ENCODE assay signal across 17 cellular contexts in the genomic region with DNA sequence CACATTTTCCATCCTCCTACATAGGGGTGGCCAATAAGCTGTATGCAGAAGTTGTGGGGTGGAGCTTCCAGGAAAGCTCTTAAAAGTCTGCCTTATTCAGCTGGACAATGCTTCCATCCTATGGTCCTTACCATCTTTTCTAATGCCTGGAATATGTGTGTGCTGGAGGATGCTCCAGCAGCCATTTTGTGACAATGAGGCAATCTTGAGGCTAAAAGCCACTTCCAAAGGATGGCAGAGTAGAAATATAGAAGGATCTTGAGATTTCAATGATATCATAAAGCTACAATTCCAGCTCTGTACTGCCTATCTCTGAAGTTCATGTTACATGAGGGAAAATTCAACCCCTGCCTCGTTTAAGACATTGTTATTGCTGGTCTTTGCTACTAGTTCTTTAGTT.
DNase-seq lines count a peak whose midpoint lies in the region; ATAC-seq and TF ChIP-seq lines count a peak whose summit lies in the region.
"Had no signal": no experiment of that assay in that cellular context is flagged by ENCODE, and none has a peak within 500 bp of the region (broad histone marks: within the 10 kb centered on the region; RNA-seq: fewer than 3 reads in every experiment).

No MANE protein-coding gene starts in this region.

- H3K27ac Mint-ChIP-seq in activated naive CD4-positive, alpha-beta T cell treated with anti-CD3 and anti-CD28 coated beads for 36 hours = peak overlapping the region; percentile 0
- H3K27ac Mint-ChIP-seq in activated naive CD4-positive, alpha-beta T cell treated with anti-CD3 and anti-CD28 coated beads, Interleukin-2, amount 10 ng/mL, durations not matched to agents 7 days and 5 days = no peak overlapping the region
- H3K27ac Mint-ChIP-seq in T-helper 17 cell (peak overlapping the region; percentile 67), endothelial cell (ENCODE audit: unreplicated experiment) (peak overlapping the region; percentile 11)
- peak overlapping the region; percentile 92 for H3K27ac Mint-ChIP-seq in activated T-helper 2 cell treated with anti-CD3 and anti-CD28 coated beads, Interferon-gamma antibody, Interleukin-2, Interleukin-4, amounts not matched to agents 10 μg/mL and 5 μg/mL and 100 μg/mL, durations not matched to agents 14 hours and 24 hours and 36 hours
- H3K27ac Mint-ChIP-seq: B cell had no signal

- intact Hi-C loops in activated naive CD4-positive, alpha-beta T cell treated with anti-CD3 and anti-CD28 coated beads for 36 hours (cut with micrococcal nuclease) = loop anchor here (1.0 to 5.0 kb wide), 4 partner anchors 84 to 1526 kb away; partner anchors contain the start of genes DEPDC4, SCYL2 and SLC25A3
- intact Hi-C loops in activated T-helper 2 cell treated with anti-CD3 and anti-CD28 coated beads, Interferon-gamma antibody, Interleukin-2, Interleukin-4, amounts not matched to agents 10 μg/mL and 5 μg/mL and 100 μg/mL, durations not matched to agents 14 hours and 24 hours and 36 hours (cut with micrococcal nuclease) = loop anchor here (1.0 to 5.0 kb wide), 5 partner anchors 14 to 238 kb away; partner anchors contain the start of genes APAF1, IKBIP and SLC25A3

- peaks cover 21% of the 10 kb centered on the region for H3K4me1 Mint-ChIP-seq in activated naive CD4-positive, alpha-beta T cell treated with anti-CD3 and anti-CD28 coated beads for 36 hours (ENCODE audit: low read depth)
- peaks cover 6% of the 10 kb centered on the region for H3K4me1 Mint-ChIP-seq in activated naive CD4-positive, alpha-beta T cell treated with anti-CD3 and anti-CD28 coated beads, Interleukin-2, amount 10 ng/mL, durations not matched to agents 7 days and 5 days
- H3K4me1 Mint-ChIP-seq in T-helper 17 cell = peaks cover 21% of the 10 kb centered on the region
- peaks cover 65% of the 10 kb centered on the region for H3K4me1 Mint-ChIP-seq in activated T-helper 2 cell treated with anti-CD3 and anti-CD28 coated beads, Interferon-gamma antibody, Interleukin-2, Interleukin-4, amounts not matched to agents 10 μg/mL and 5 μg/mL and 100 μg/mL, durations not matched to agents 14 hours and 24 hours and 36 hours (ENCODE audit: low read depth)
- no peaks in the 10 kb centered on the region for H3K4me1 Mint-ChIP-seq in endothelial cell (ENCODE audit: unreplicated experiment)

- H3K9me3 ChIP-seq in T-helper 17 cell (ENCODE audit: control insufficient read depth, low read length, poor library complexity, severe bottlenecking) = no peaks in the 10 kb centered on the region
- H3K9me3 ChIP-seq: Peyer's patch had no signal

- H3K36me3 Mint-ChIP-seq in activated naive CD4-positive, alpha-beta T cell treated with anti-CD3 and anti-CD28 coated beads for 36 hours (ENCODE audit: low read depth) = peaks cover 2% of the 10 kb centered on the region
- H3K36me3 Mint-ChIP-seq in activated naive CD4-positive, alpha-beta T cell treated with anti-CD3 and anti-CD28 coated beads, Interleukin-2, amount 10 ng/mL, durations not matched to agents 7 days and 5 days = peaks cover 3% of the 10 kb centered on the region
- H3K36me3 Mint-ChIP-seq in T-helper 17 cell (ENCODE audit: low read depth) (peaks cover 5% of the 10 kb centered on the region), endothelial cell (ENCODE audit: low read depth, unreplicated experiment) (peaks cover 5% of the 10 kb centered on the region)
- peaks cover 5% of the 10 kb centered on the region for H3K36me3 Mint-ChIP-seq in activated T-helper 2 cell treated with anti-CD3 and anti-CD28 coated beads, Interferon-gamma antibody, Interleukin-2, Interleukin-4, amounts not matched to agents 10 μg/mL and 5 μg/mL and 100 μg/mL, durations not matched to agents 14 hours and 24 hours and 36 hours (ENCODE audit: low read depth)

- no peaks in the 10 kb centered on the region for H3K9me3 Mint-ChIP-seq in activated naive CD4-positive, alpha-beta T cell treated with anti-CD3 and anti-CD28 coated beads for 36 hours
- no peaks in the 10 kb centered on the region for H3K9me3 Mint-ChIP-seq in activated naive CD4-positive, alpha-beta T cell treated with anti-CD3 and anti-CD28 coated beads, Interleukin-2, amount 10 ng/mL, durations not matched to agents 7 days and 5 days
- H3K9me3 Mint-ChIP-seq in activated T-helper 2 cell treated with anti-CD3 and anti-CD28 coated beads, Interferon-gamma antibody, Interleukin-2, Interleukin-4, amounts not matched to agents 10 μg/mL and 5 μg/mL and 100 μg/mL, durations not matched to agents 14 hours and 24 hours and 36 hours = no peaks in the 10 kb centered on the region
- no peaks in the 10 kb centered on the region for H3K9me3 Mint-ChIP-seq in endothelial cell (ENCODE audit: unreplicated experiment)

- DNase-seq in activated naive CD4-positive, alpha-beta T cell treated with anti-CD3 and anti-CD28 coated beads for 36 hours = no peak
- no peak for DNase-seq in activated naive CD4-positive, alpha-beta T cell treated with anti-CD3 and anti-CD28 coated beads, Interleukin-2, amount 10 ng/mL, durations not matched to agents 7 days and 5 days
- DNase-seq in T-helper 17 cell (no peak), endothelial cell (ENCODE audit: low spot score) (no peak), NCI-H2227 treated with DMSO at 0.1 percent for 48 hours (lab: John Stamatoyannopoulos, UW) (no peak), globus pallidus (ENCODE audit: low spot score) (no peak)
- DNase-seq in activated T-helper 2 cell treated with anti-CD3 and anti-CD28 coated beads, Interferon-gamma antibody, Interleukin-2, Interleukin-4, amounts not matched to agents 10 μg/mL and 5 μg/mL and 100 μg/mL, durations not matched to agents 14 hours and 24 hours and 36 hours (ENCODE audit: low spot score) = no peak
- DNase-seq: Calu3; CD4-positive, alpha-beta memory T cell; NCI-H1105; NCI-H1694; NCI-H2107; NCI-H226; NCI-H524 treated with DMSO at 0.1 percent for 48 hours; Peyer's patch; Right ventricle myocardium superior had no signal

- H3K4me3 Mint-ChIP-seq in activated naive CD4-positive, alpha-beta T cell treated with anti-CD3 and anti-CD28 coated beads for 36 hours = no peak overlapping the region
- H3K4me3 Mint-ChIP-seq in activated naive CD4-positive, alpha-beta T cell treated with anti-CD3 and anti-CD28 coated beads, Interleukin-2, amount 10 ng/mL, durations not matched to agents 7 days and 5 days = no peak overlapping the region
- H3K4me3 Mint-ChIP-seq in T-helper 17 cell (peak overlapping the region; percentile 15), endothelial cell (ENCODE audit: unreplicated experiment) (no peak overlapping the region)
- no peak overlapping the region for H3K4me3 Mint-ChIP-seq in activated T-helper 2 cell treated with anti-CD3 and anti-CD28 coated beads, Interferon-gamma antibody, Interleukin-2, Interleukin-4, amounts not matched to agents 10 μg/mL and 5 μg/mL and 100 μg/mL, durations not matched to agents 14 hours and 24 hours and 36 hours (ENCODE audit: low read depth)
- H3K4me3 Mint-ChIP-seq: B cell; CD4-positive, alpha-beta memory T cell had no signal

- no peak for TF ChIP-seq CTCF in endothelial cell (IDR thresholded peaks at IDR 0.05; ENCODE audit: unreplicated experiment)

- H3K27me3 Mint-ChIP-seq in activated naive CD4-positive, alpha-beta T cell treated with anti-CD3 and anti-CD28 coated beads for 36 hours (ENCODE audit: low read depth) = peaks cover 6% of the 10 kb centered on the region
- H3K27me3 Mint-ChIP-seq in activated naive CD4-positive, alpha-beta T cell treated with anti-CD3 and anti-CD28 coated beads, Interleukin-2, amount 10 ng/mL, durations not matched to agents 7 days and 5 days = peaks cover 35% of the 10 kb centered on the region
- H3K27me3 Mint-ChIP-seq in T-helper 17 cell (peaks cover 4% of the 10 kb centered on the region), endothelial cell (ENCODE audit: unreplicated experiment) (peaks cover 3% of the 10 kb centered on the region)
- no peaks in the 10 kb centered on the region for H3K27me3 Mint-ChIP-seq in activated T-helper 2 cell treated with anti-CD3 and anti-CD28 coated beads, Interferon-gamma antibody, Interleukin-2, Interleukin-4, amounts not matched to agents 10 μg/mL and 5 μg/mL and 100 μg/mL, durations not matched to agents 14 hours and 24 hours and 36 hours (ENCODE audit: low read depth)

- no peak for ATAC-seq in T-helper 17 cell

- CTCF ChIA-PET in activated naive CD4-positive, alpha-beta T cell treated with anti-CD3 and anti-CD28 coated beads for 36 hours (lab: Charles Lee) = interaction anchor here (1.6 to 2.5 kb wide), 4 partner anchors 16 to 257 kb away, joined by 5 to 9 read pairs (median 8); no protein-coding TSS in a partner anchor
- CTCF ChIA-PET in activated naive CD4-positive, alpha-beta T cell treated with anti-CD3 and anti-CD28 coated beads, Interleukin-2, amount 10 ng/mL, durations not matched to agents 7 days and 5 days (lab: Charles Lee) = interaction anchor here (0.8 to 4.2 kb wide), 6 partner anchors 9 to 256 kb away, joined by 3 to 22 read pairs (median 4); no protein-coding TSS in a partner anchor
